Comparison of ENCODE assay signal across 8 cellular contexts in genomic region chr9:36862206-36863145, GRCh38.
DNase-seq lines count a peak whose midpoint lies in the region; ATAC-seq, FAIRE-seq and TF ChIP-seq lines count a peak whose summit lies in the region.

No MANE protein-coding gene starts in this region.

- peaks cover 0 to 16% (median 0%) of the 10 kb centered on the region in 5 experiments for H3K9me3 Mint-ChIP-seq in brain
- no peaks in the 10 kb centered on the region for H3K9me3 Mint-ChIP-seq in stimulated activated effector memory CD8-positive, alpha-beta T cell treated with anti-CD3 and anti-CD28 coated beads, Interleukin-12 subunit alpha, Interleukin-12 subunit beta, amount 100 ng/mL, for 72 hours

- H3K27ac Mint-ChIP-seq in brain, result peak overlapping the region in 2 of 5 experiments; percentile 38 to 51
- no peak overlapping the region for H3K27ac Mint-ChIP-seq in stimulated activated effector memory CD8-positive, alpha-beta T cell treated with anti-CD3 and anti-CD28 coated beads, Interleukin-12 subunit alpha, Interleukin-12 subunit beta, amount 100 ng/mL, for 72 hours

- DNase-seq in Daoy (ENCODE audit: low read depth) (peak; percentile 53), left colon (peak in 1 of 2 donors; percentile 61), urothelium cell line (ENCODE audit: low spot score) (peak; percentile 58), AML-193 (lab: John Stamatoyannopoulos, UW) (no peak), NCI-H526 treated with DMSO at 0.1 percent for 48 hours (lab: John Stamatoyannopoulos, UW) (no peak)
- no peak for DNase-seq in stimulated activated effector memory CD8-positive, alpha-beta T cell treated with anti-CD3 and anti-CD28 coated beads, Interleukin-12 subunit alpha, Interleukin-12 subunit beta, amount 100 ng/mL, for 72 hours (ENCODE audit: low spot score in 2 of 2)

- H3K36me3 Mint-ChIP-seq in brain, result no peaks in the 10 kb centered on the region
- H3K36me3 Mint-ChIP-seq in stimulated activated effector memory CD8-positive, alpha-beta T cell treated with anti-CD3 and anti-CD28 coated beads, Interleukin-12 subunit alpha, Interleukin-12 subunit beta, amount 100 ng/mL, for 72 hours, result no peaks in the 10 kb centered on the region

- TF ChIP-seq CTCF in LNCAP (IDR thresholded peaks at IDR 0.05) (peak; percentile 87), brain (conservative IDR thresholded peaks at IDR 0.05) (peak; percentile 54 to 76)

- FAIRE-seq in urothelium cell line (lab: Jason Lieb, UNC), result no peak

- intact Hi-C loops in left colon (cut with DNase I, micrococcal nuclease), result no loop called here

- no peak overlapping the region for H3K4me3 Mint-ChIP-seq in brain
- H3K4me3 Mint-ChIP-seq in stimulated activated effector memory CD8-positive, alpha-beta T cell treated with anti-CD3 and anti-CD28 coated beads, Interleukin-12 subunit alpha, Interleukin-12 subunit beta, amount 100 ng/mL, for 72 hours, result no peak overlapping the region

- H3K27me3 Mint-ChIP-seq in brain, result peaks cover 12% of the 10 kb centered on the region

- peak; percentile 79 for ATAC-seq in left colon
- ATAC-seq in stimulated activated effector memory CD8-positive, alpha-beta T cell treated with anti-CD3 and anti-CD28 coated beads, Interleukin-12 subunit alpha, Interleukin-12 subunit beta, amount 100 ng/mL, for 72 hours, result no peak

- H3K4me1 Mint-ChIP-seq in brain, result peaks cover 54% of the 10 kb centered on the region
- H3K4me1 Mint-ChIP-seq in stimulated activated effector memory CD8-positive, alpha-beta T cell treated with anti-CD3 and anti-CD28 coated beads, Interleukin-12 subunit alpha, Interleukin-12 subunit beta, amount 100 ng/mL, for 72 hours, result no peaks in the 10 kb centered on the region

Comparison
In these comparisons a context has a peak if more than half of its experiments do, and no peak if none do; other contexts are left out.
1. DNase-seq: peak in Daoy (single experiment) and urothelium cell line (single experiment); none in AML-193 (0 of 2), stimulated activated effector memory CD8-positive, alpha-beta T cell treated with anti-CD3 and anti-CD28 coated beads, Interleukin-12 subunit alpha, Interleukin-12 subunit beta, amount 100 ng/mL, for 72 hours (0 of 2) and NCI-H526 treated with DMSO at 0.1 percent for 48 hours (single experiment).